9 cellular contexts compared by ENCODE assay signal in the genomic region with DNA sequence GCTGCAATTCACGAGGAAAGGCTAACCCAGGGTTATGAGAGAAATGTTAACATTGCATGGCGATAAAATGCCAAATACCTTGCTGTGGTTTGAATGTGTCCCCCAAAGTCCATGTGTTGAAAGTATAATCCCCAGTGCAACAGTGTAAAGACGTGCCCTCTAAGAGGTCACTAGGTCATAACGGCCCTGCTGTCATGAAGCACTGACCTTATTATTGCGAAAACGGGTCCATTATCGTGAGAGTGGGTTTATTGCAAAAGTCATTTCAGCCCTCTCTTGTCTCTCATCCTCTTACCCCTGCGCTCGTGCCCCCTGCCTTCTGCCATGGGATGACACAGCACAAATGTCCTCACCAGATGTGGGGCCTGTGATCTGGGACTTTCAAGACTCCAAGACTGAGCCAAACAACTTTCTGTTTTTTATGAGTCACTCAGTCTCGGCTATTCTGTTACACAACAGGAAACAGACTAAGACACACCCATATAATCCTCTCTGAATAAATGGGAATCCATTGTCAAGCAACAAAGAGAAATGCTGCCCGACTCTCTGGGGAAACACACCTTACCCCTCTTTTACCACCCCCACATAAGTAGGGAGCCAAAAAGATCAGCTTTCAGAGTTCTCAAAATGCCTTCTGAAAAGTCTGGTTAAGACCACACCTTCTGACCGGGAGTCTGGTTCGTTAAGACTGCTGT.
DNase-seq lines count a peak whose midpoint lies in the region; ATAC-seq and TF ChIP-seq lines count a peak whose summit lies in the region.
"Had no signal": no experiment of that assay in that cellular context is flagged by ENCODE, and none has a peak within 500 bp of the region (broad histone marks: within the 10 kb centered on the region; RNA-seq: fewer than 3 reads in every experiment).

No MANE protein-coding gene starts in this region.

- no peaks in the 10 kb centered on the region for H3K36me3 ChIP-seq in CD8-positive, alpha-beta T cell (ENCODE audit: insufficient read depth, low read length)
- H3K36me3 ChIP-seq in KOPT-K1 (ENCODE audit: insufficient read depth, low read length) (no peaks in the 10 kb centered on the region), urinary bladder (ENCODE audit: insufficient read depth) (no peaks in the 10 kb centered on the region)

- 45% methylated on average over 13 of the region's 13 CpGs for WGBS in urinary bladder

- H3K36me3 Mint-ChIP-seq in CD8-positive, alpha-beta T cell: peaks cover 1% of the 10 kb centered on the region

- peak; percentile 65 for ATAC-seq in CD8-positive, alpha-beta T cell
- ATAC-seq in HG02973 (IDR thresholded peaks at IDR 0.05; ENCODE audit: unreplicated experiment): no peak

- POLR2A ChIA-PET in CD8-positive, alpha-beta T cell (lab: Charles Lee): interaction anchor here (0.6 to 1.1 kb wide), 3 partner anchors 10 to 196 kb away, joined by 3 to 4 read pairs (median 3); no protein-coding TSS in a partner anchor

- no peaks in the 10 kb centered on the region for H3K27me3 ChIP-seq in CD8-positive, alpha-beta T cell (ENCODE audit: insufficient read depth, low read length)

- CTCF ChIA-PET in CD8-positive, alpha-beta T cell (lab: Charles Lee): interaction anchor here (0.9 to 1.6 kb wide), 3 partner anchors 8 to 202 kb away, joined by 3 to 9 read pairs (median 4); no protein-coding TSS in a partner anchor

- H3K4me1 ChIP-seq in CD8-positive, alpha-beta T cell (ENCODE audit: insufficient read depth, low read length): peaks cover 46% of the 10 kb centered on the region
- no peaks in the 10 kb centered on the region for H3K4me1 ChIP-seq in urinary bladder (ENCODE audit: insufficient read depth)

- no peaks in the 10 kb centered on the region for H3K9me3 ChIP-seq in CD8-positive, alpha-beta T cell (ENCODE audit: low read length)
- H3K9me3 ChIP-seq in KOPT-K1 (ENCODE audit: insufficient read depth, low read length, poor library complexity, severe bottlenecking): no peaks in the 10 kb centered on the region

- H3K4me1 Mint-ChIP-seq in CD8-positive, alpha-beta T cell (ENCODE audit: low read depth): peaks cover 61% of the 10 kb centered on the region

- H3K27ac ChIP-seq in CD8-positive, alpha-beta T cell (ENCODE audit: low read depth, low read length): peak overlapping the region; percentile 73
- H3K27ac ChIP-seq in KOPT-K1 (ENCODE audit: low read depth, low read length, poor library complexity, severe bottlenecking): peak overlapping the region; percentile 84
- H3K27ac ChIP-seq in VCaP: peak overlapping the region; percentile 5; the same call in 1 of the 2 replicates
- H3K27ac ChIP-seq in urinary bladder (ENCODE audit: low read depth): peak overlapping the region; percentile 30
- H3K27ac ChIP-seq in caudate nucleus (ENCODE audit: low read depth, low read length): no peak overlapping the region

- intact Hi-C loops in CD8-positive, alpha-beta T cell (cut with DNase I, micrococcal nuclease): loop anchor here in 1 of 2 experiments (5.0 to 10.0 kb wide), 2 partner anchors 53 to 91 kb away; no protein-coding TSS in a partner anchor

- no peak for TF ChIP-seq CTCF in CD8-positive, alpha-beta T cell (IDR thresholded peaks at IDR 0.05)
- no peak for TF ChIP-seq CTCF in VCaP (conservative IDR thresholded peaks at IDR 0.05)

- peak overlapping the region; percentile 44 for H3K4me3 ChIP-seq in CD8-positive, alpha-beta T cell (ENCODE audit: low read depth, low read length)
- no peak overlapping the region for H3K4me3 ChIP-seq in urinary bladder (ENCODE audit: low read depth, low read length)

- H3K27me3 Mint-ChIP-seq in CD8-positive, alpha-beta T cell (ENCODE audit: low read depth): no peaks in the 10 kb centered on the region

- peak overlapping the region; percentile 88 for H3K4me3 Mint-ChIP-seq in CD8-positive, alpha-beta T cell
- H3K4me3 Mint-ChIP-seq: nephron had no signal

- H3K9me3 Mint-ChIP-seq in CD8-positive, alpha-beta T cell: no peaks in the 10 kb centered on the region

- peak overlapping the region; percentile 100 for H3K27ac Mint-ChIP-seq in CD8-positive, alpha-beta T cell

- peak in 6 of 7 experiments; percentile 20 to 78 (median 59) for DNase-seq in CD8-positive, alpha-beta T cell
- DNase-seq in dermis microvascular lymphatic vessel endothelial cell (ENCODE audit: low read depth in 2 of 2): peak; percentile 78 to 95
- DNase-seq in myocyte (ENCODE audit: low read depth): peak; percentile 73
- no peak for DNase-seq in caudate nucleus (lab: John Stamatoyannopoulos, UW)

Comparison
In these comparisons a context has a peak if more than half of its experiments do, and no peak if none do; other contexts are left out.
1. DNase-seq: peak in CD8-positive, alpha-beta T cell (6 of 7), dermis microvascular lymphatic vessel endothelial cell (2 of 2) and myocyte (single experiment); none in caudate nucleus (0 of 61).